Comparison of ENCODE assay signal across 1 cellular context in genomic region chr1:53934170-53934765, GRCh38.
TF ChIP-seq lines count a peak whose summit lies in the region.

No MANE protein-coding gene starts in this region.

TF ChIP-seq in GM12878, 131 proteins besides CTCF, POLR2A, EP300 and RAD21:
- TF ChIP-seq FOS (IDR thresholded peaks at IDR 0.05; ENCODE audit: borderline replicate concordance, extremely low read depth, insufficient read length) (no peak), CEBPZ (IDR thresholded peaks at IDR 0.05; ENCODE audit: low read depth, low read length) (no peak), SREBF2 (IDR thresholded peaks at IDR 0.05; ENCODE audit: low read length) (no peak), ZNF217 (IDR thresholded peaks at IDR 0.05) (no peak), NBN (IDR thresholded peaks at IDR 0.05) (0 out of 2 replicates have a peak, but pooled peaks have one; percentile 21), ESRRA (IDR thresholded peaks at IDR 0.05; ENCODE audit: low read length) (no peak), CBX5 (IDR thresholded peaks at IDR 0.05; ENCODE audit: low read depth) (peak; percentile 95)
